ENCODE assay signal across 10 cellular contexts in the genomic region with DNA sequence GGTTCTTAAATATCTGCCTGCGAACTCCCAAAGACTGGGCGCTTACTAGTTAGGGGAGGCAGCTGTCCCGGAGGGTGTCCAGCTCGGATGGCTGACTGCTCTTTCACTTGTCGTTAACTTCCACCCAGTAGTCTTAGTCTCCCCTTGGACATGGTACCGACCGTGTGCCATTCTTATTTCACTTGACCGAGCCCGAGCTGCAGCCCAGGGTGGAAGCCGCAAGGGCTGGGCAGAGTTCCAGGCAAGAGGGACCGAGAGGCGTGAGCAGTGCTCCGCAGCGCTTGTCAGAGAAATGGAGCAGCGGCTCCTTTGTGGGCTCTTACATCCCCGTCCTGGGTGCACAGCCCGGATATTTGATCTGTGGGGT. TPM values are rescaled to one million over a fixed set of nuclear protein-coding genes. Genes with fewer than 3 reads are reported as not detected.
DNase-seq lines count a peak whose midpoint lies in the region; ATAC-seq and TF ChIP-seq lines count a peak whose summit lies in the region.
"Had no signal": no experiment of that assay in that cellular context is flagged by ENCODE, and none has a peak within 500 bp of the region (broad histone marks: within the 10 kb centered on the region; RNA-seq: fewer than 3 reads in every experiment).

No MANE protein-coding gene starts in this region.

- no peak for TF ChIP-seq CTCF in left lung (IDR thresholded peaks at IDR 0.05)

- DNase-seq in NCI-H1105 (lab: John Stamatoyannopoulos, UW) (peak; percentile 10), cerebellar cortex (ENCODE audit: low spot score) (peak; percentile 15), left lung (no peak), superior temporal gyrus (ENCODE audit: extremely low spot score) (peak; percentile 59), left colon (no peak)
- DNase-seq: activated CD4-positive, alpha-beta T cell treated with anti-CD3 and anti-CD28 coated beads, Interleukin-2, amount 10 ng/mL, durations not matched to agents 24 days and 14 days; NCI-H446; SK-N-SH had no signal

- intact Hi-C loops in left lung (cut with DNase I): no loop called here
- intact Hi-C loops in left colon (cut with DNase I, micrococcal nuclease): no loop called here

- H3K27me3 ChIP-seq in left lung: peaks cover 26 to 55% of the 10 kb centered on the region in 2 donors

- H3K4me1 ChIP-seq in left lung: no peaks in the 10 kb centered on the region

- ATAC-seq in left lung: peak; percentile 39
- no peak for ATAC-seq in left colon
- no peak for ATAC-seq in GM19395 (IDR thresholded peaks at IDR 0.05; ENCODE audit: unreplicated experiment)
- no peak for ATAC-seq in HG02642 (IDR thresholded peaks at IDR 0.05; ENCODE audit: poor library complexity, unreplicated experiment)

- no peaks in the 10 kb centered on the region for H3K36me3 ChIP-seq in left lung

- no peaks in the 10 kb centered on the region for H3K9me3 ChIP-seq in left lung
- H3K9me3 ChIP-seq: SK-N-SH had no signal

- no peak overlapping the region for H3K27ac ChIP-seq in left lung

- H3K4me3 ChIP-seq in left lung: no peak overlapping the region

RNA-seq across cellular contexts. Expression of gene SLITRK2, which starts 0.3 kb away (rescaled TPM):
- total RNA-seq in left lung: 1 to 10 TPM in 1 of 2 donors, under 1 TPM in 1; 0.61 to 1.5 TPM
- total RNA-seq in left colon: under 1 TPM; 0.09 to 0.14 TPM
- total RNA-seq: activated CD4-positive, alpha-beta T cell treated with anti-CD3 and anti-CD28 coated beads, Interleukin-2, amount 10 ng/mL, durations not matched to agents 24 days and 14 days had no signal

Comparison
In these comparisons a context has a peak if more than half of its experiments do, and no peak if none do; other contexts are left out.
1. DNase-seq: peak in NCI-H1105 (single experiment), cerebellar cortex (single experiment) and superior temporal gyrus (single experiment); none in left lung (0 of 2) and left colon (0 of 2).